10 cellular contexts compared by ENCODE assay signal in genomic region chr9:92964607-92964975, GRCh38. TPM values are rescaled to one million over a fixed set of nuclear protein-coding genes. Genes with fewer than 3 reads are reported as not detected.
DNase-seq lines count a peak whose midpoint lies in the region; ATAC-seq and TF ChIP-seq lines count a peak whose summit lies in the region.
"Had no signal": no experiment of that assay in that cellular context is flagged by ENCODE, and none has a peak within 500 bp of the region (broad histone marks: within the 10 kb centered on the region; RNA-seq: fewer than 3 reads in every experiment).

No MANE protein-coding gene starts in this region.

- DNase-seq in DMS 273 (lab: John Stamatoyannopoulos, UW; ENCODE audit: unreplicated experiment) (no peak), NCI-H345 treated with DMSO at 0.1 percent for 48 hours (lab: John Stamatoyannopoulos, UW; ENCODE audit: unreplicated experiment) (no peak), NCI-H1105 (lab: John Stamatoyannopoulos, UW) (no peak)
- DNase-seq: NCI-H2029 treated with DMSO at 0.1 percent for 48 hours, ovary had no signal

- peak overlapping the region; percentile 61 for H3K4me2 ChIP-seq in KMS-11

- H3K79me2 ChIP-seq in KMS-11 (ENCODE audit: insufficient read depth, low read depth) = peaks cover 55% of the 10 kb centered on the region

- H3K4me1 ChIP-seq in KMS-11 (ENCODE audit: low read depth, poor library complexity, severe bottlenecking) = peaks cover 37% of the 10 kb centered on the region
- H3K4me1 ChIP-seq in endocrine pancreas (ENCODE audit: control insufficient read depth, insufficient read depth, low read length) = no peaks in the 10 kb centered on the region
- peaks cover 0 to 2% (median 0%) of the 10 kb centered on the region in 3 donors for H3K4me1 ChIP-seq in skeletal muscle tissue (ENCODE audit: control insufficient read depth in 3 of 3, insufficient read depth in 3 of 3, low read length in 3 of 3)

- ATAC-seq in GM18505 (IDR thresholded peaks at IDR 0.05; ENCODE audit: unreplicated experiment) (peak; percentile 7), GM19328 (IDR thresholded peaks at IDR 0.05; ENCODE audit: unreplicated experiment) (no peak)

- no peaks in the 10 kb centered on the region for H4K20me1 ChIP-seq in KMS-11 (ENCODE audit: insufficient read depth)

- H3K9me3 ChIP-seq in endocrine pancreas (ENCODE audit: control insufficient read depth, low read length) (no peaks in the 10 kb centered on the region), skeletal muscle tissue (ENCODE audit: control insufficient read depth in 3 of 3, low read length in 3 of 3) (peaks cover 0 to 3% (median 0%) of the 10 kb centered on the region in 3 donors)
- H3K9me3 ChIP-seq: ovary had no signal

- H3K9ac ChIP-seq in KMS-11 (peak overlapping the region; percentile 82), endocrine pancreas (ENCODE audit: control insufficient read depth, insufficient read depth, low read length) (no peak overlapping the region), skeletal muscle tissue (ENCODE audit: low read depth in 1 of 3, low read length in 3 of 3) (peak overlapping the region in 1 of 3 donors; percentile 23)

- H3K4me3 ChIP-seq in KMS-11 (IDR thresholded peaks at IDR 0.05; ENCODE audit: insufficient read depth, low read depth, low read length) (no peak overlapping the region), endocrine pancreas (ENCODE audit: control insufficient read depth, insufficient read depth, low read length) (peak overlapping the region; percentile 31), skeletal muscle tissue (ENCODE audit: low read length in 3 of 3) (peak overlapping the region; percentile 29 to 55 (median 38))
- H3K4me3 ChIP-seq: ovary had no signal

- H3K36me3 ChIP-seq in KMS-11 (ENCODE audit: insufficient read depth) = no peaks in the 10 kb centered on the region
- no peaks in the 10 kb centered on the region for H3K36me3 ChIP-seq in endocrine pancreas (ENCODE audit: control insufficient read depth, insufficient read depth, low read length)
- no peaks in the 10 kb centered on the region for H3K36me3 ChIP-seq in skeletal muscle tissue (ENCODE audit: control insufficient read depth in 3 of 3, insufficient read depth in 3 of 3, low read length in 3 of 3)
- H3K36me3 ChIP-seq: ovary had no signal

- no peak for TF ChIP-seq POLR2A in GM18505 (IDR thresholded peaks at IDR 0.05; ENCODE audit: borderline replicate concordance, extremely low read depth, insufficient read depth, insufficient read length)

- TF ChIP-seq CTCF in KMS-11 (conservative IDR thresholded peaks at IDR 0.05; ENCODE audit: low read depth, low read length) = no peak

- H3K27me3 ChIP-seq in KMS-11 (ENCODE audit: insufficient read depth, low read depth) (no peaks in the 10 kb centered on the region), endocrine pancreas (ENCODE audit: control insufficient read depth, insufficient read depth, low read length) (no peaks in the 10 kb centered on the region), skeletal muscle tissue (ENCODE audit: control insufficient read depth in 3 of 3, insufficient read depth in 3 of 3, low read length in 3 of 3) (no peaks in the 10 kb centered on the region)
- H3K27me3 ChIP-seq: ovary had no signal

- H2AFZ ChIP-seq in KMS-11 (ENCODE audit: low read depth) = peak overlapping the region; percentile 68

- peak overlapping the region; percentile 83 for H3K27ac ChIP-seq in KMS-11
- peak overlapping the region; percentile 54 for H3K27ac ChIP-seq in skeletal muscle tissue (ENCODE audit: low read depth, low read length)
- H3K27ac ChIP-seq: ovary had no signal

RNA-seq across cellular contexts. Expression of gene FGD3, which starts 17.3 kb away (rescaled TPM):
- total RNA-seq in skeletal muscle tissue = 4.2 TPM
